In genomic region chrY:8566198-8566597, GRCh38 we compare ENCODE assay signal across 20 cellular contexts.
DNase-seq lines count a peak whose midpoint lies in the region; ATAC-seq, FAIRE-seq and TF ChIP-seq lines count a peak whose summit lies in the region.
"Had no signal": no experiment of that assay in that cellular context is flagged by ENCODE, and none has a peak within 500 bp of the region (broad histone marks: within the 10 kb centered on the region; RNA-seq: fewer than 3 reads in every experiment).

No MANE protein-coding gene starts in this region.

- TF ChIP-seq CTCF in D721Med (IDR thresholded peaks at IDR 0.05; ENCODE audit: insufficient read depth, missing control alignments) = no peak

- FAIRE-seq in D721Med (lab: Jason Lieb, UNC) = no peak
- FAIRE-seq: A549, G401.6, GM12891, GM19239 had no signal

- ATAC-seq in HG02759 (IDR thresholded peaks at IDR 0.05; ENCODE audit: unreplicated experiment) = peak; percentile 53
- ATAC-seq: A549; CD8-positive, alpha-beta T cell had no signal

- DNase-seq in HT1080 (ENCODE audit: low read depth) (peak; percentile 4), kidney glomerular epithelial cell (lab: John Stamatoyannopoulos, UW) (peak; percentile 11), renal cortical epithelial cell (ENCODE audit: low read depth) (peak; percentile 2), DMS153 (lab: John Stamatoyannopoulos, UW) (no peak), NCI-H345 (lab: John Stamatoyannopoulos, UW) (no peak), D721Med (ENCODE audit: insufficient read length, low spot score) (no peak)
- no peak for DNase-seq in stimulated activated CD4-positive, alpha-beta T cell treated with anti-CD3 and anti-CD28 coated beads, Interleukin-4, amount 100 ng/mL, for 24 hours
- DNase-seq: AML-193; Caco-2; Calu3; CD4-positive, alpha-beta T cell; CD8-positive, alpha-beta T cell; DMS 273 treated with DMSO at 0.1 percent for 48 hours; DMS79 treated with DMSO at 0.1 percent for 48 hours; GF-D8 had no signal

Comparison
In these comparisons a context has a peak if more than half of its experiments do, and no peak if none do; other contexts are left out.
1. DNase-seq: peak in HT1080 (single experiment), kidney glomerular epithelial cell (single experiment) and renal cortical epithelial cell (single experiment); none in DMS153 (single experiment), NCI-H345 (single experiment), stimulated activated CD4-positive, alpha-beta T cell treated with anti-CD3 and anti-CD28 coated beads, Interleukin-4, amount 100 ng/mL, for 24 hours (single experiment) and D721Med (single experiment).